22 cellular contexts compared by ENCODE assay signal in genomic region chr7:128071376-128071775, GRCh38.
"Had no signal": no experiment of that assay in that cellular context is flagged by ENCODE, and none has a peak within 500 bp of the region (broad histone marks: within the 10 kb centered on the region; RNA-seq: fewer than 3 reads in every experiment).

No MANE protein-coding gene starts in this region.

- H3K4me3 Mint-ChIP-seq: naive B cell, neural crest cell had no signal

- H2AFZ ChIP-seq: hepatocyte had no signal

- H3K9me3 ChIP-seq: colonic mucosa, ovary, right atrium auricular region, sigmoid colon, stomach, thoracic aorta, transverse colon had no signal

- H3K9me3 Mint-ChIP-seq: naive B cell, neural crest cell had no signal

- DNase-seq: colonic mucosa; dermis blood vessel endothelial cell; erythroblast; foreskin keratinocyte; head of caudate nucleus; left colon; left ventricle myocardium superior; mesendoderm; naive B cell; nucleus accumbens; ovary; sigmoid colon; stimulated activated CD4-positive, alpha-beta T cell treated with anti-CD3 and anti-CD28 coated beads, Interleukin-2, amount 100 ng/mL, for 24 hours; stimulated activated CD4-positive, alpha-beta T cell treated with anti-CD3 and anti-CD28 coated beads, Interleukin-4, amount 100 ng/mL, for 4 hours; stomach; substantia nigra; transverse colon had no signal

- H3K4me3 ChIP-seq: colonic mucosa, hepatocyte, ovary, right atrium auricular region, sigmoid colon, skin epidermis, stomach, thoracic aorta, transverse colon had no signal

- H3K27ac ChIP-seq: colonic mucosa, foreskin keratinocyte, hepatocyte, ovary, right atrium auricular region, sigmoid colon, skin epidermis, stomach, thoracic aorta, transverse colon had no signal

- H3K4me1 Mint-ChIP-seq: neural crest cell had no signal

- ATAC-seq: foreskin keratinocyte, left colon, left ventricle myocardium superior had no signal

- H3K27me3 ChIP-seq: colonic mucosa, foreskin keratinocyte, hepatocyte, ovary, right atrium auricular region, sigmoid colon, stomach, transverse colon had no signal

- H3K27me3 Mint-ChIP-seq: naive B cell had no signal

- H3K4me1 ChIP-seq: colonic mucosa, foreskin keratinocyte, sigmoid colon had no signal

- H3K4me2 ChIP-seq: hepatocyte had no signal

- H3K36me3 ChIP-seq: colonic mucosa, ovary, thoracic aorta, transverse colon had no signal

- H3K36me3 Mint-ChIP-seq: naive B cell had no signal
